ENCODE assay signal across 21 cellular contexts in genomic region chr4:182564966-182565365, GRCh38.
DNase-seq lines count a peak whose midpoint lies in the region; ATAC-seq, FAIRE-seq and TF ChIP-seq lines count a peak whose summit lies in the region.
"Had no signal": no experiment of that assay in that cellular context is flagged by ENCODE, and none has a peak within 500 bp of the region (broad histone marks: within the 10 kb centered on the region; RNA-seq: fewer than 3 reads in every experiment).

No MANE protein-coding gene starts in this region.

- FAIRE-seq in astrocyte (lab: Jason Lieb, UNC) (no peak), kidney (lab: Jason Lieb, UNC) (no peak)
- FAIRE-seq: GM12892, GM19239, H1 had no signal

- TF ChIP-seq CTCF in HEK293 (tag by site-specific recombination; IDR thresholded peaks at IDR 0.05) (no peak), astrocyte (IDR thresholded peaks at IDR 0.05; ENCODE audit: insufficient read depth, low read depth, low read length) (no peak), neural progenitor cell (IDR thresholded peaks at IDR 0.05) (no peak), kidney (IDR thresholded peaks at IDR 0.05; ENCODE audit: borderline replicate concordance, extremely low read depth, insufficient read depth) (no peak)

- H3K27me3 Mint-ChIP-seq in astrocyte (ENCODE audit: low read depth, unreplicated experiment) (no peaks in the 10 kb centered on the region), neural progenitor cell (ENCODE audit: insufficient read depth, low read depth) (peaks cover 2% of the 10 kb centered on the region)
- H3K27me3 Mint-ChIP-seq: CD4-positive, CD25-positive, alpha-beta regulatory T cell had no signal

- H3K79me2 ChIP-seq in astrocyte (ENCODE audit: insufficient read depth, low read length) (peaks cover 3% of the 10 kb centered on the region), neural progenitor cell (ENCODE audit: low read depth) (peaks cover 56% of the 10 kb centered on the region)

- peaks cover 11% of the 10 kb centered on the region for H3K36me3 Mint-ChIP-seq in astrocyte (ENCODE audit: low read depth, unreplicated experiment)
- H3K36me3 Mint-ChIP-seq in neural progenitor cell: peaks cover 43% of the 10 kb centered on the region
- H3K36me3 Mint-ChIP-seq: CD4-positive, CD25-positive, alpha-beta regulatory T cell; CD8-positive, alpha-beta T cell had no signal

- peaks cover 18% of the 10 kb centered on the region for H3F3A ChIP-seq in neural progenitor cell (ENCODE audit: low read depth)

- H3K4me3 Mint-ChIP-seq in astrocyte (ENCODE audit: unreplicated experiment) (no peak overlapping the region), neural progenitor cell (no peak overlapping the region)
- H3K4me3 Mint-ChIP-seq: CD4-positive, CD25-positive, alpha-beta regulatory T cell; CD8-positive, alpha-beta T cell had no signal

- H2AFZ ChIP-seq in astrocyte (ENCODE audit: low read depth, low read length) (no peak overlapping the region), neural progenitor cell (replicated peaks) (no peak overlapping the region)
- H2AFZ ChIP-seq: GM23248 had no signal

- H3K27ac ChIP-seq in HEK293 (ENCODE audit: extremely low read depth, low read depth, low read length) (no peak overlapping the region), astrocyte (ENCODE audit: low read depth, low read length) (no peak overlapping the region), neural progenitor cell (peak overlapping the region; percentile 18), kidney (ENCODE audit: low read depth in 2 of 2, low read length in 2 of 2) (no peak overlapping the region)
- H3K27ac ChIP-seq: GM23248 had no signal

- CTCF ChIA-PET in HEK293 (lab: Yijun Ruan, JAX): interaction anchor here (0.7 kb wide), 1 partner anchor 1934 kb away, joined by 4 read pairs; no protein-coding TSS in a partner anchor

- H3K4me1 ChIP-seq in HEK293 (ENCODE audit: control insufficient read depth, insufficient read depth, low read length): 0 out of 2 replicates have a peak, but pooled peaks cover 2% of the 10 kb centered on the region
- peaks cover 6% of the 10 kb centered on the region for H3K4me1 ChIP-seq in astrocyte (ENCODE audit: insufficient read depth, low read length)
- H3K4me1 ChIP-seq in neural progenitor cell: peaks cover 46% of the 10 kb centered on the region
- no peaks in the 10 kb centered on the region for H3K4me1 ChIP-seq in kidney (ENCODE audit: control insufficient read depth in 1 of 2, insufficient read depth in 1 of 2, low read depth in 1 of 2, low read length in 2 of 2)

- H3K27ac Mint-ChIP-seq in astrocyte (ENCODE audit: unreplicated experiment) (no peak overlapping the region), neural progenitor cell (no peak overlapping the region)
- H3K27ac Mint-ChIP-seq: CD4-positive, CD25-positive, alpha-beta regulatory T cell; CD8-positive, alpha-beta T cell had no signal

- H3K4me3 ChIP-seq in HEK293 (ENCODE audit: low read depth, low read length) (no peak overlapping the region), astrocyte (ENCODE audit: insufficient read depth, low read depth, low read length) (no peak overlapping the region), neural progenitor cell (no peak overlapping the region), kidney (ENCODE audit: low read length in 2 of 2) (no peak overlapping the region)
- H3K4me3 ChIP-seq: GM23248 had no signal

- POLR2A ChIA-PET in HEK293 (lab: Yijun Ruan, JAX): no interaction called here

- ATAC-seq in GM18498 (IDR thresholded peaks at IDR 0.05; ENCODE audit: unreplicated experiment): no peak
- ATAC-seq: CD8-positive, alpha-beta T cell; HCT116 had no signal

- H3K4me2 ChIP-seq in astrocyte (ENCODE audit: low read length) (no peak overlapping the region), neural progenitor cell (no peak overlapping the region)

- H4K20me1 ChIP-seq in astrocyte (ENCODE audit: insufficient read depth, low read length): peaks cover 2% of the 10 kb centered on the region
- H4K20me1 ChIP-seq in neural progenitor cell (ENCODE audit: low read depth): no peaks in the 10 kb centered on the region

- H3K36me3 ChIP-seq in HEK293 (ENCODE audit: control insufficient read depth in 2 of 2, insufficient read depth in 1 of 2, low read length in 2 of 2): no peaks in the 10 kb centered on the region
- H3K36me3 ChIP-seq in astrocyte (ENCODE audit: insufficient read depth, low read length): peaks cover 2% of the 10 kb centered on the region
- H3K36me3 ChIP-seq in neural progenitor cell: no peaks in the 10 kb centered on the region
- H3K36me3 ChIP-seq in kidney (ENCODE audit: control insufficient read depth in 1 of 2, insufficient read depth in 2 of 2, low read length in 2 of 2): no peaks in the 10 kb centered on the region

- H3K9ac ChIP-seq in astrocyte (ENCODE audit: low read length) (no peak overlapping the region), neural progenitor cell (no peak overlapping the region), kidney (ENCODE audit: low read length in 2 of 2) (no peak overlapping the region)
- H3K9ac ChIP-seq: GM23248 had no signal

- no peaks in the 10 kb centered on the region for H3K9me3 ChIP-seq in HEK293 (ENCODE audit: control insufficient read depth, insufficient read depth, low read depth, low read length)
- no peaks in the 10 kb centered on the region for H3K9me3 ChIP-seq in astrocyte (ENCODE audit: insufficient read depth, low read depth, low read length)
- no peaks in the 10 kb centered on the region for H3K9me3 ChIP-seq in neural progenitor cell (ENCODE audit: low read depth)
- no peaks in the 10 kb centered on the region for H3K9me3 ChIP-seq in kidney (ENCODE audit: control insufficient read depth in 1 of 2, low read length in 2 of 2)

- H3K4me1 Mint-ChIP-seq in astrocyte (ENCODE audit: low read depth, unreplicated experiment): peaks cover 23% of the 10 kb centered on the region
- peaks cover 25% of the 10 kb centered on the region for H3K4me1 Mint-ChIP-seq in neural progenitor cell
- H3K4me1 Mint-ChIP-seq: CD4-positive, CD25-positive, alpha-beta regulatory T cell had no signal

- H3K27me3 ChIP-seq in astrocyte (ENCODE audit: insufficient read depth, low read length) (no peaks in the 10 kb centered on the region), neural progenitor cell (no peaks in the 10 kb centered on the region)

- H3K9me3 Mint-ChIP-seq in astrocyte (ENCODE audit: unreplicated experiment): no peaks in the 10 kb centered on the region
- no peaks in the 10 kb centered on the region for H3K9me3 Mint-ChIP-seq in neural progenitor cell
- H3K9me3 Mint-ChIP-seq: CD8-positive, alpha-beta T cell had no signal

- intact Hi-C loops in kidney (cut with DNase I): no loop called here

- DNase-seq in NCI-H69 (lab: John Stamatoyannopoulos, UW) (peak; percentile 16), astrocyte (ENCODE audit: low read depth) (peak; percentile 16), neural progenitor cell (ENCODE audit: low spot score) (no peak), cortex of kidney (lab: John Stamatoyannopoulos, UW) (no peak), kidney (no peak), NCI-H146 (lab: John Stamatoyannopoulos, UW) (no peak)
- DNase-seq: C1 segment of cervical spinal cord; Calu3; CD4-positive, CD25-positive, alpha-beta regulatory T cell; CD8-positive, alpha-beta T cell; DMS53; DMS79 treated with DMSO at 0.1 percent for 48 hours; GF-D8; GM23248; H7 had no signal

TF ChIP-seq in HEK293, 187 proteins besides CTCF, POLR2A, EP300 and RAD21:
- TF ChIP-seq GLIS1 (tag by site-specific recombination; IDR thresholded peaks at IDR 0.05) (peak; percentile 19; the same call in 1 of the 2 replicates), GFI1B (tag by site-specific recombination; IDR thresholded peaks at IDR 0.05) (no peak)

Comparison
In these comparisons a context has a peak if more than half of its experiments do, and no peak if none do; other contexts are left out.
1. DNase-seq: peak in NCI-H69 (single experiment) and astrocyte (single experiment); none in neural progenitor cell (single experiment), cortex of kidney (single experiment), kidney (single experiment) and NCI-H146 (single experiment).